Comparison of ENCODE assay signal across 10 cellular contexts in genomic region chr6:108165714-108166663, GRCh38. TPM values are rescaled to one million over a fixed set of nuclear protein-coding genes. Genes with fewer than 3 reads are reported as not detected.
A peak's percentile ranks its signal among the peaks of the same experiment; 100 is the strongest.
DNase-seq lines count a peak whose midpoint lies in the region; ATAC-seq and TF ChIP-seq lines count a peak whose summit lies in the region.
"Had no signal": no experiment of that assay in that cellular context is flagged by ENCODE, and none has a peak within 500 bp of the region (broad histone marks: within the 10 kb centered on the region; RNA-seq: fewer than 3 reads in every experiment).

NR2E1 (plus strand) TSS chr6:108166022; CDS start chr6:108166766, 744 bp downstream.

- peak within 1 kb of the TSS in 8 of 11 experiments; percentile 7 to 53 (median 30); a peak in 11 of 22 replicates for H3K4me2 ChIP-seq in BLaER1 treated with 17β-estradiol and CSF1 and Interleukin-3, amounts not matched to agents 10 nM and 100 nM
- H3K4me2 ChIP-seq: KMS-11 had no signal

- peaks cover 26 to 74% (median 39%) of the 10 kb centered on the region in 11 experiments; a peak in 19 of 22 replicates for H3K9me3 ChIP-seq in BLaER1 treated with 17β-estradiol and CSF1 and Interleukin-3, amounts not matched to agents 10 nM and 100 nM (replicated peaks in 1 of 11)
- H3K9me3 ChIP-seq in HUES64 (ENCODE audit: insufficient read depth, low read depth, low read length): no peaks in the 10 kb centered on the region
- H3K9me3 ChIP-seq in ascending aorta: no peaks in the 10 kb centered on the region
- no peaks in the 10 kb centered on the region for H3K9me3 ChIP-seq in prostate gland

- no peaks in the 10 kb centered on the region for H3K9me3 Mint-ChIP-seq in mesothelial cell of epicardium

- H4K20me1 ChIP-seq in BLaER1 treated with 17β-estradiol and CSF1 and Interleukin-3, amounts not matched to agents 10 nM and 100 nM: peaks cover 0 to 93% (median 64%) of the 10 kb centered on the region in 11 experiments; a peak in 17 of 22 replicates

- intact Hi-C loops in ascending aorta (cut with DNase I) (no loop called here), prostate gland (cut with DNase I) (no loop called here)

- DNase-seq in ascending aorta (ENCODE audit: low spot score in 2 of 2): peak in 1 of 2 donors; percentile 50
- DNase-seq in mesothelial cell of epicardium (ENCODE audit: low spot score in 2 of 2, unreplicated experiment in 2 of 2): peak in 1 of 2 experiments; percentile 40
- no peak for DNase-seq in NCI-H2081 (lab: John Stamatoyannopoulos, UW)
- DNase-seq in islet precursor cell: no peak
- no peak for DNase-seq in prostate gland (ENCODE audit: low spot score)

- H3K4me1 Mint-ChIP-seq in mesothelial cell of epicardium: peaks cover 45% of the 10 kb centered on the region

- H3K27ac Mint-ChIP-seq in mesothelial cell of epicardium: no peak within 1 kb of the TSS

- H3K27me3 ChIP-seq in BLaER1 treated with 17β-estradiol and CSF1 and Interleukin-3, amounts not matched to agents 10 nM and 100 nM: peaks cover 100% of the 10 kb centered on the region in 11 experiments
- peaks cover 100% of the 10 kb centered on the region for H3K27me3 ChIP-seq in HUES64 (ENCODE audit: insufficient read depth, low read length)
- H3K27me3 ChIP-seq in ascending aorta: peaks cover 19% of the 10 kb centered on the region
- H3K27me3 ChIP-seq in prostate gland (replicated peaks; ENCODE audit: insufficient read depth): peaks cover 76% of the 10 kb centered on the region

- peaks cover 99% of the 10 kb centered on the region for H3K27me3 Mint-ChIP-seq in mesothelial cell of epicardium (ENCODE audit: low read depth)

- TF ChIP-seq POLR2A in prostate gland (IDR thresholded peaks at IDR 0.05): no peak

- WGBS in HUES64: 1% methylated on average over 54 of the region's 54 CpGs
- WGBS in prostate gland: 3% methylated on average over 54 of the region's 54 CpGs

- ATAC-seq in GM21526 (IDR thresholded peaks at IDR 0.05; ENCODE audit: low FRiP score, unreplicated experiment): no peak

- H3K36me3 ChIP-seq in BLaER1 treated with 17β-estradiol and CSF1 and Interleukin-3, amounts not matched to agents 10 nM and 100 nM: no peaks in the 10 kb centered on the region
- no peaks in the 10 kb centered on the region for H3K36me3 ChIP-seq in HUES64 (ENCODE audit: insufficient read depth, low read length)
- H3K36me3 ChIP-seq in ascending aorta: no peaks in the 10 kb centered on the region
- H3K36me3 ChIP-seq in prostate gland: no peaks in the 10 kb centered on the region

- no peaks in the 10 kb centered on the region for H3K36me3 Mint-ChIP-seq in mesothelial cell of epicardium

- H3K4me1 ChIP-seq in BLaER1 treated with 17β-estradiol and CSF1 and Interleukin-3, amounts not matched to agents 10 nM and 100 nM: peaks cover 0 to 15% (median 11%) of the 10 kb centered on the region in 10 experiments; a peak in 12 of 20 replicates
- H3K4me1 ChIP-seq in HUES64 (ENCODE audit: insufficient read depth, low read length) (peaks cover 39% of the 10 kb centered on the region), ascending aorta (peaks cover 6 to 29% of the 10 kb centered on the region in 2 donors), prostate gland (replicated peaks) (peaks cover 3% of the 10 kb centered on the region)

- H3K9ac ChIP-seq in BLaER1 treated with 17β-estradiol and CSF1 and Interleukin-3, amounts not matched to agents 10 nM and 100 nM: no peak within 1 kb of the TSS
- H3K9ac ChIP-seq in HUES64 (ENCODE audit: low read depth, low read length): no peak within 1 kb of the TSS
- H3K9ac ChIP-seq: KMS-11 had no signal

- H3K27ac ChIP-seq in BLaER1 treated with 17β-estradiol and CSF1 and Interleukin-3, amounts not matched to agents 10 nM and 100 nM: no peak within 1 kb of the TSS
- no peak within 1 kb of the TSS for H3K27ac ChIP-seq in HUES64 (ENCODE audit: low read depth, low read length)
- no peak within 1 kb of the TSS for H3K27ac ChIP-seq in ascending aorta
- H3K27ac ChIP-seq in prostate gland: no peak within 1 kb of the TSS
- H3K27ac ChIP-seq: KMS-11 had no signal

- H3K4me3 Mint-ChIP-seq in mesothelial cell of epicardium: peak within 1 kb of the TSS; percentile 44

- no peak for TF ChIP-seq CTCF in ascending aorta (IDR thresholded peaks at IDR 0.05)
- no peak for TF ChIP-seq CTCF in mesothelial cell of epicardium (IDR thresholded peaks at IDR 0.05; ENCODE audit: unreplicated experiment)
- TF ChIP-seq CTCF in prostate gland (IDR thresholded peaks at IDR 0.05): no peak

- H3K4me3 ChIP-seq in BLaER1 treated with 17β-estradiol and CSF1 and Interleukin-3, amounts not matched to agents 10 nM and 100 nM: peak within 1 kb of the TSS in 5 of 10 experiments; percentile 19 to 39 (median 27); a peak in 4 of 20 replicates
- H3K4me3 ChIP-seq in HUES64 (ENCODE audit: low read length) (peak within 1 kb of the TSS; percentile 43), ascending aorta (peak within 1 kb of the TSS; percentile 27 to 52), prostate gland (no peak within 1 kb of the TSS)

RNA-seq across cellular contexts. Expression of gene NR2E1, which starts in this region (rescaled TPM):
- not detected for polyA plus RNA-seq in HUES64 (2013, experiment 1 of 2)
- polyA plus RNA-seq in HUES64 (2013, experiment 2 of 2): not detected
- total RNA-seq in ascending aorta: not detected
- not detected in 3 replicates for total RNA-seq in mesothelial cell of epicardium
- under 1 TPM in 1 of 2 donors, not detected in 1; 0.91 TPM for total RNA-seq in prostate gland
- total RNA-seq: kidney epithelial cell had no signal

Comparison
In these comparisons a context has a peak if more than half of its experiments do, and no peak if none do; other contexts are left out.
1. H3K4me3 ChIP-seq: peak in HUES64 (single experiment) and ascending aorta (2 of 2); none in prostate gland (0 of 2).